In genomic region chr17:59004338-59005111, GRCh38 we compare ENCODE assay signal across 8 cellular contexts.
DNase-seq lines count a peak whose midpoint lies in the region; ATAC-seq and TF ChIP-seq lines count a peak whose summit lies in the region.

No MANE protein-coding gene starts in this region.

- H2AFZ ChIP-seq in Karpas-422 (ENCODE audit: low read length), result 0 out of 2 replicates have a peak overlapping the region, but pooled peaks have one; percentile 54
- no peak overlapping the region for H2AFZ ChIP-seq in SK-N-SH (ENCODE audit: low read depth)

- H3K9ac ChIP-seq in Karpas-422 (ENCODE audit: low read length) (peak overlapping the region; percentile 18; the same call in 1 of the 2 replicates), SK-N-SH (no peak overlapping the region)

- peak; percentile 98 for TF ChIP-seq RAD21 in SK-N-SH (IDR thresholded peaks at IDR 0.05; ENCODE audit: low read length)

- H3K27ac Mint-ChIP-seq in activated naive CD4-positive, alpha-beta T cell treated with anti-CD3 and anti-CD28 coated beads for 36 hours, result peak overlapping the region; percentile 61
- H3K27ac Mint-ChIP-seq in glutamatergic neuron (ENCODE audit: unreplicated experiment), result no peak overlapping the region

- peaks cover 5% of the 10 kb centered on the region; the same call in 1 of the 2 replicates for H3K36me3 ChIP-seq in Karpas-422 (ENCODE audit: insufficient read depth, low read length)
- H3K36me3 ChIP-seq in SK-N-SH (replicated peaks in 1 of 2; ENCODE audit: control insufficient read depth in 1 of 2, insufficient read depth in 2 of 2, low read length in 1 of 2), result peaks cover 15 to 35% of the 10 kb centered on the region in 2 experiments
- peaks cover 0 to 32% of the 10 kb centered on the region in 2 donors for H3K36me3 ChIP-seq in psoas muscle (ENCODE audit: insufficient read depth in 1 of 2, low read depth in 1 of 2)

- H3K4me1 ChIP-seq in Karpas-422 (ENCODE audit: low read length) (peaks cover 44% of the 10 kb centered on the region), SK-N-SH (ENCODE audit: control insufficient read depth in 1 of 2, insufficient read depth in 2 of 2, low read depth in 1 of 2, low read length in 1 of 2) (peaks cover 0 to 5% of the 10 kb centered on the region in 2 experiments; a peak in 2 of 4 replicates), psoas muscle (no peaks in the 10 kb centered on the region)

- H3K36me3 Mint-ChIP-seq in activated naive CD4-positive, alpha-beta T cell treated with anti-CD3 and anti-CD28 coated beads for 36 hours (ENCODE audit: low read depth), result peaks cover 7% of the 10 kb centered on the region
- no peaks in the 10 kb centered on the region for H3K36me3 Mint-ChIP-seq in glutamatergic neuron (ENCODE audit: unreplicated experiment)

- H3K27me3 ChIP-seq in Karpas-422 (ENCODE audit: low read length), result no peaks in the 10 kb centered on the region
- H3K27me3 ChIP-seq in SK-N-SH (ENCODE audit: insufficient read depth), result no peaks in the 10 kb centered on the region
- no peaks in the 10 kb centered on the region for H3K27me3 ChIP-seq in psoas muscle (ENCODE audit: insufficient read depth in 3 of 3, low read length in 2 of 3)

- no peak for TF ChIP-seq EP300 in SK-N-SH (IDR thresholded peaks at IDR 0.05; ENCODE audit: borderline replicate concordance in 1 of 2, low read depth in 1 of 2, low read length in 1 of 2)

- H3K79me2 ChIP-seq in Karpas-422 (ENCODE audit: low read length), result peaks cover 10% of the 10 kb centered on the region; the same call in 1 of the 2 replicates
- H3K79me2 ChIP-seq in SK-N-SH (ENCODE audit: insufficient read depth), result no peaks in the 10 kb centered on the region

- H3K9me3 ChIP-seq in Karpas-422 (ENCODE audit: low read length) (no peaks in the 10 kb centered on the region), SK-N-SH (no peaks in the 10 kb centered on the region), psoas muscle (no peaks in the 10 kb centered on the region)

- H3K27ac ChIP-seq in Karpas-422 (ENCODE audit: low read length) (peak overlapping the region; percentile 58), SK-N-SH (ENCODE audit: low read depth in 2 of 2, low read length in 1 of 2) (no peak overlapping the region), psoas muscle (no peak overlapping the region)

- no peak overlapping the region for H3K4me3 ChIP-seq in Karpas-422 (ENCODE audit: low read length)
- no peak overlapping the region; a peak in 1 of 4 replicates for H3K4me3 ChIP-seq in SK-N-SH (ENCODE audit: low read depth in 2 of 2, low read length in 1 of 2)
- H3K4me3 ChIP-seq in psoas muscle, result no peak overlapping the region

- H4K20me1 ChIP-seq in Karpas-422 (ENCODE audit: insufficient read depth, low read depth, low read length) (no peaks in the 10 kb centered on the region), SK-N-SH (ENCODE audit: insufficient read depth) (no peaks in the 10 kb centered on the region)

- no peaks in the 10 kb centered on the region for H3K27me3 Mint-ChIP-seq in activated naive CD4-positive, alpha-beta T cell treated with anti-CD3 and anti-CD28 coated beads for 36 hours (ENCODE audit: low read depth)
- H3K27me3 Mint-ChIP-seq in glutamatergic neuron (ENCODE audit: unreplicated experiment), result no peaks in the 10 kb centered on the region

- peaks cover 29% of the 10 kb centered on the region for H3F3A ChIP-seq in SK-N-SH (replicated peaks; ENCODE audit: insufficient read depth)

- peak; percentile 70 to 92 (median 75) for ATAC-seq in psoas muscle
- ATAC-seq in GM18909 (IDR thresholded peaks at IDR 0.05; ENCODE audit: poor library complexity, unreplicated experiment), result no peak

- peaks cover 28% of the 10 kb centered on the region for H3K4me1 Mint-ChIP-seq in activated naive CD4-positive, alpha-beta T cell treated with anti-CD3 and anti-CD28 coated beads for 36 hours (ENCODE audit: low read depth)
- no peaks in the 10 kb centered on the region for H3K4me1 Mint-ChIP-seq in glutamatergic neuron (ENCODE audit: low read depth, unreplicated experiment)

- TF ChIP-seq CTCF in SK-N-SH (IDR thresholded peaks at IDR 0.05), result peak; percentile 100
- TF ChIP-seq CTCF in glutamatergic neuron (IDR thresholded peaks at IDR 0.05; ENCODE audit: partially characterized antibody, unreplicated experiment), result peak; percentile 93
- TF ChIP-seq CTCF in psoas muscle (IDR thresholded peaks at IDR 0.05), result peak; percentile 95

- CTCF ChIA-PET in SK-N-SH (lab: Yijun Ruan, JAX), result interaction anchor here (0.5 to 14.0 kb wide), 62 partner anchors 9 to 700 kb away, joined by 3 to 204 read pairs (median 4); partner anchors contain the start of genes MTMR4, PPM1E, RAD51C and TEX14
- CTCF ChIA-PET in activated naive CD4-positive, alpha-beta T cell treated with anti-CD3 and anti-CD28 coated beads for 36 hours (lab: Charles Lee), result interaction anchor here (0.7 to 2.0 kb wide), 18 partner anchors 14 to 486 kb away, joined by 3 to 10 read pairs (median 4); no protein-coding TSS in a partner anchor

- peak; percentile 6 for DNase-seq in DMS79 (lab: John Stamatoyannopoulos, UW)
- peak; percentile 87 for DNase-seq in Karpas-422
- DNase-seq in SK-N-SH, result peak; percentile 63
- DNase-seq in activated naive CD4-positive, alpha-beta T cell treated with anti-CD3 and anti-CD28 coated beads for 36 hours, result peak; percentile 86
- DNase-seq in glutamatergic neuron, result peak; percentile 72
- DNase-seq in psoas muscle, result peak in 1 of 2 donors; percentile 24
- no peak for DNase-seq in 8988T

- WGBS in SK-N-SH (ENCODE audit: low lambda C conversion rate), result 28% methylated on average over 4 of the region's 4 CpGs
- 21 to 27% (median 22%) methylated on average over 4 of the region's 4 CpGs for WGBS in psoas muscle, 3 donors

- intact Hi-C loops in activated naive CD4-positive, alpha-beta T cell treated with anti-CD3 and anti-CD28 coated beads for 36 hours (cut with micrococcal nuclease), result loop anchor here (1.0 to 2.0 kb wide), 5 partner anchors 44 to 486 kb away; no protein-coding TSS in a partner anchor
- intact Hi-C loops in psoas muscle (cut with DNase I), result loop anchor here (2.0 to 10.0 kb wide), 3 partner anchors 290 to 486 kb away; no protein-coding TSS in a partner anchor

- no peak overlapping the region for H3K4me3 Mint-ChIP-seq in activated naive CD4-positive, alpha-beta T cell treated with anti-CD3 and anti-CD28 coated beads for 36 hours
- H3K4me3 Mint-ChIP-seq in glutamatergic neuron (ENCODE audit: unreplicated experiment), result no peak overlapping the region

- POLR2A ChIA-PET in SK-N-SH (lab: Yijun Ruan, JAX), result interaction anchor here (0.6 to 2.4 kb wide), 4 partner anchors 248 to 486 kb away, joined by 3 to 14 read pairs (median 4); no protein-coding TSS in a partner anchor

- H3K9me2 ChIP-seq in Karpas-422 (replicated peaks; ENCODE audit: insufficient read depth, low read length) (no peaks in the 10 kb centered on the region), SK-N-SH (no peaks in the 10 kb centered on the region)

- H3K9me3 Mint-ChIP-seq in activated naive CD4-positive, alpha-beta T cell treated with anti-CD3 and anti-CD28 coated beads for 36 hours, result no peaks in the 10 kb centered on the region
- no peaks in the 10 kb centered on the region for H3K9me3 Mint-ChIP-seq in glutamatergic neuron (ENCODE audit: unreplicated experiment)

- H3K4me2 ChIP-seq in Karpas-422 (ENCODE audit: low read depth, low read length, poor library complexity, severe bottlenecking) (peak overlapping the region; percentile 32), SK-N-SH (no peak overlapping the region)

TF ChIP-seq in SK-N-SH, 30 proteins besides CTCF, POLR2A, EP300 and RAD21:
- TF ChIP-seq FOXM1 (IDR thresholded peaks at IDR 0.05; ENCODE audit: low read depth), result no peak
- no peak for TF ChIP-seq RFX5 (IDR thresholded peaks at IDR 0.05; ENCODE audit: low read length)
- TF ChIP-seq TAF1 (IDR thresholded peaks at IDR 0.05; ENCODE audit: borderline replicate concordance, low read depth, low read length), result no peak
- peak; percentile 96 for TF ChIP-seq SMC3 (IDR thresholded peaks at IDR 0.05; ENCODE audit: low read depth, low read length)
- TF ChIP-seq PBX3 (IDR thresholded peaks at IDR 0.05), result no peak
- TF ChIP-seq NRF1 (IDR thresholded peaks at IDR 0.05; ENCODE audit: low read depth, low read length), result peak; percentile 19; the same call in 1 of the 2 replicates
- peak; percentile 71 for TF ChIP-seq RCOR1 (IDR thresholded peaks at IDR 0.05; ENCODE audit: low read length)
- TF ChIP-seq ZBTB33 (IDR thresholded peaks at IDR 0.05; ENCODE audit: borderline replicate concordance, low read depth), result no peak
- TF ChIP-seq, protein P1, sequence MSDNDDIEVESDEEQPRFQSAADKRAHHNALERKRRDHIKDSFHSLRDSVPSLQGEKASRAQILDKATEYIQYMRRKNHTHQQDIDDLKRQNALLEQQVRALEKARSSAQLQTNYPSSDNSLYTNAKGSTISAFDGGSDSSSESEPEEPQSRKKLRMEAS (IDR thresholded peaks at IDR 0.05; ENCODE audit: low read depth), result no peak
- TF ChIP-seq MXI1 (IDR thresholded peaks at IDR 0.05; ENCODE audit: low read depth, low read length), result no peak
